ENCODE assay signal across 17 cellular contexts in genomic region chr7:157905740-157906461, GRCh38.
DNase-seq lines count a peak whose midpoint lies in the region; ATAC-seq and TF ChIP-seq lines count a peak whose summit lies in the region.
"Had no signal": no experiment of that assay in that cellular context is flagged by ENCODE, and none has a peak within 500 bp of the region (broad histone marks: within the 10 kb centered on the region; RNA-seq: fewer than 3 reads in every experiment).

No MANE protein-coding gene starts in this region.

- POLR2A ChIA-PET in HEK293T (lab: Yijun Ruan, JAX), result no interaction called here

- TF ChIP-seq CTCF in type B pancreatic cell (conservative IDR thresholded peaks at IDR 0.05), result no peak

- DNase-seq in H7, result peak; percentile 94
- DNase-seq in SK-MEL-5 (ENCODE audit: low read depth, low spot score), result peak; percentile 13
- DNase-seq in right cardiac atrium, result peak; percentile 49 to 74 (median 72)
- DNase-seq in SJCRH30, result no peak
- DNase-seq in HEK293T (ENCODE audit: extremely low spot score), result no peak
- no peak for DNase-seq in type B pancreatic cell (ENCODE audit: extremely low spot score, unreplicated experiment)
- DNase-seq: activated CD8-positive, alpha-beta T cell treated with anti-CD3 and anti-CD28 coated beads for 36 hours; activated naive CD8-positive, alpha-beta T cell treated with anti-CD3 and anti-CD28 coated beads, Interleukin-2, amount 10 ng/mL, durations not matched to agents 7 days and 5 days; activated T-cell treated with anti-CD3 and anti-CD28 coated beads, Interleukin-2, amount 50 U/mL, for 4 hours; dermis blood vessel endothelial cell; NCI-H187; NCI-H774; Peyer's patch; stimulated activated CD4-positive, alpha-beta T cell treated with anti-CD3 and anti-CD28 coated beads, Interleukin-4, amount 100 ng/mL, for 1 hour had no signal

- peak; percentile 72 to 84 for ATAC-seq in right cardiac atrium
- ATAC-seq: activated CD8-positive, alpha-beta T cell treated with anti-CD3 and anti-CD28 coated beads for 36 hours; activated T-cell treated with anti-CD3 and anti-CD28 coated beads, Interleukin-2, amount 50 U/mL, for 4 hours had no signal

- no peak overlapping the region for H3K4me3 Mint-ChIP-seq in type B pancreatic cell
- H3K4me3 Mint-ChIP-seq: activated CD8-positive, alpha-beta T cell treated with anti-CD3 and anti-CD28 coated beads for 36 hours; activated naive CD8-positive, alpha-beta T cell treated with anti-CD3 and anti-CD28 coated beads, Interleukin-2, amount 10 ng/mL, durations not matched to agents 7 days and 5 days; activated T-cell treated with anti-CD3 and anti-CD28 coated beads, Interleukin-2, amount 50 U/mL, for 4 hours had no signal

- peaks cover under 1% of the 10 kb centered on the region for H3K4me1 Mint-ChIP-seq in type B pancreatic cell (ENCODE audit: unreplicated experiment)
- H3K4me1 Mint-ChIP-seq: activated naive CD8-positive, alpha-beta T cell treated with anti-CD3 and anti-CD28 coated beads, Interleukin-2, amount 10 ng/mL, durations not matched to agents 7 days and 5 days had no signal

- in situ Hi-C loops in SK-MEL-5 (cut with HindIII; ENCODE audit: low pct_unique_long_range_greater_than_20kb, low sequenced_read_pairs), result no loop called here

- H3K36me3 ChIP-seq in BLaER1, result no peaks in the 10 kb centered on the region
- no peaks in the 10 kb centered on the region for H3K36me3 ChIP-seq in H7 (replicated peaks; ENCODE audit: control insufficient read depth, insufficient read depth, low read length)
- no peaks in the 10 kb centered on the region for H3K36me3 ChIP-seq in SJCRH30
- H3K36me3 ChIP-seq: Peyer's patch had no signal

- H3K27me3 ChIP-seq in BLaER1, result no peaks in the 10 kb centered on the region
- H3K27me3 ChIP-seq in H7 (ENCODE audit: control insufficient read depth, insufficient read depth, low read length), result no peaks in the 10 kb centered on the region
- H3K27me3 ChIP-seq in right cardiac atrium (ENCODE audit: control insufficient read depth, insufficient read depth), result no peaks in the 10 kb centered on the region
- H3K27me3 ChIP-seq in SJCRH30, result peaks cover 22% of the 10 kb centered on the region
- H3K27me3 ChIP-seq: Peyer's patch had no signal

- H4K20me1 ChIP-seq in BLaER1, result no peaks in the 10 kb centered on the region

- H3K4me1 ChIP-seq in BLaER1 (peaks cover 30% of the 10 kb centered on the region), right cardiac atrium (ENCODE audit: control insufficient read depth, insufficient read depth, low read length) (no peaks in the 10 kb centered on the region), SJCRH30 (no peaks in the 10 kb centered on the region)
- H3K4me1 ChIP-seq: parathyroid adenoma, Peyer's patch had no signal

- H3K36me3 Mint-ChIP-seq in type B pancreatic cell, result no peaks in the 10 kb centered on the region
- H3K36me3 Mint-ChIP-seq: activated naive CD8-positive, alpha-beta T cell treated with anti-CD3 and anti-CD28 coated beads, Interleukin-2, amount 10 ng/mL, durations not matched to agents 7 days and 5 days had no signal

- peaks cover under 1% of the 10 kb centered on the region for H3K27me3 Mint-ChIP-seq in type B pancreatic cell
- H3K27me3 Mint-ChIP-seq: activated CD8-positive, alpha-beta T cell treated with anti-CD3 and anti-CD28 coated beads for 36 hours had no signal

- peaks cover 3% of the 10 kb centered on the region for H3K9me3 Mint-ChIP-seq in type B pancreatic cell
- H3K9me3 Mint-ChIP-seq: activated CD8-positive, alpha-beta T cell treated with anti-CD3 and anti-CD28 coated beads for 36 hours; activated naive CD8-positive, alpha-beta T cell treated with anti-CD3 and anti-CD28 coated beads, Interleukin-2, amount 10 ng/mL, durations not matched to agents 7 days and 5 days; activated T-cell treated with anti-CD3 and anti-CD28 coated beads, Interleukin-2, amount 50 U/mL, for 4 hours had no signal

- peak overlapping the region; percentile 86 for H3K4me2 ChIP-seq in BLaER1

- H3K4me3 ChIP-seq in BLaER1, result peak overlapping the region; percentile 26; the same call in 1 of the 2 replicates
- H3K4me3 ChIP-seq in H7 (ENCODE audit: insufficient read depth, low read depth, low read length), result no peak overlapping the region
- H3K4me3 ChIP-seq in right cardiac atrium (ENCODE audit: low read length), result no peak overlapping the region
- no peak overlapping the region for H3K4me3 ChIP-seq in SJCRH30
- H3K4me3 ChIP-seq: Peyer's patch, skin epidermis had no signal

- H3K9me3 ChIP-seq in BLaER1 (peaks cover 11% of the 10 kb centered on the region), right cardiac atrium (ENCODE audit: control insufficient read depth, low read length) (no peaks in the 10 kb centered on the region), SJCRH30 (replicated peaks) (no peaks in the 10 kb centered on the region)
- H3K9me3 ChIP-seq: Peyer's patch had no signal

- H3K27ac Mint-ChIP-seq in type B pancreatic cell, result no peak overlapping the region
- H3K27ac Mint-ChIP-seq: activated CD8-positive, alpha-beta T cell treated with anti-CD3 and anti-CD28 coated beads for 36 hours; activated naive CD8-positive, alpha-beta T cell treated with anti-CD3 and anti-CD28 coated beads, Interleukin-2, amount 10 ng/mL, durations not matched to agents 7 days and 5 days had no signal

- intact Hi-C loops in right cardiac atrium (cut with DNase I), result no loop called here

- 37% methylated on average over 19 of the region's 19 CpGs for WGBS in right cardiac atrium

- CTCF ChIA-PET in HEK293T (lab: Yijun Ruan, JAX), result no interaction called here

- peak overlapping the region; percentile 53 for H3K9ac ChIP-seq in BLaER1
- H3K9ac ChIP-seq: parathyroid adenoma had no signal

- H3K27ac ChIP-seq in BLaER1 (peak overlapping the region; percentile 62), right cardiac atrium (ENCODE audit: low read length) (no peak overlapping the region), SJCRH30 (no peak overlapping the region)
- H3K27ac ChIP-seq: parathyroid adenoma, Peyer's patch, skin epidermis had no signal

TF ChIP-seq in HEK293T, 16 proteins besides CTCF, POLR2A, EP300 and RAD21:
- TF ChIP-seq TARDBP (IDR thresholded peaks at IDR 0.05) (no peak), SUZ12 (IDR thresholded peaks at IDR 0.05) (no peak), FOXA1 (IDR thresholded peaks at IDR 0.05) (no peak), L3MBTL2 (conservative IDR thresholded peaks at IDR 0.05) (no peak), ZNF384 (IDR thresholded peaks at IDR 0.05) (no peak), PKNOX1 (IDR thresholded peaks at IDR 0.05) (no peak), ELF4 (IDR thresholded peaks at IDR 0.05) (no peak), LEF1 (IDR thresholded peaks at IDR 0.05; ENCODE audit: borderline replicate concordance) (no peak), HDGF (IDR thresholded peaks at IDR 0.05; ENCODE audit: borderline replicate concordance) (no peak)
TF ChIP-seq in HEK293T: peak in this region for 0.

Comparison
In these comparisons a context has a peak if more than half of its experiments do, and no peak if none do; other contexts are left out.
1. DNase-seq: peak in H7 (single experiment), SK-MEL-5 (single experiment) and right cardiac atrium (3 of 3); none in SJCRH30 (0 of 2), HEK293T (single experiment) and type B pancreatic cell (single experiment).